ENCODE assay signal across 1 cellular context in genomic region chrX:153941331-153942252, GRCh38.
A peak's percentile ranks its signal among the peaks of the same experiment; 100 is the strongest.
TF ChIP-seq lines count a peak whose summit lies in the region.

No MANE protein-coding gene starts in this region.

TF ChIP-seq in HepG2, 621 proteins besides CTCF, POLR2A, EP300 and RAD21 (continues in another document):
- no peak for TF ChIP-seq ZNF496 (CRISPR knock-in tag; IDR thresholded peaks at IDR 0.05; ENCODE audit: insufficient replicate concordance)
- 0 out of 2 replicates have a peak, but pooled peaks have one; percentile 25 for TF ChIP-seq MEIS2 (CRISPR knock-in tag; IDR thresholded peaks at IDR 0.05)
- TF ChIP-seq SMAD9 (CRISPR knock-in tag; IDR thresholded peaks at IDR 0.05) = no peak
- TF ChIP-seq, protein P1, sequence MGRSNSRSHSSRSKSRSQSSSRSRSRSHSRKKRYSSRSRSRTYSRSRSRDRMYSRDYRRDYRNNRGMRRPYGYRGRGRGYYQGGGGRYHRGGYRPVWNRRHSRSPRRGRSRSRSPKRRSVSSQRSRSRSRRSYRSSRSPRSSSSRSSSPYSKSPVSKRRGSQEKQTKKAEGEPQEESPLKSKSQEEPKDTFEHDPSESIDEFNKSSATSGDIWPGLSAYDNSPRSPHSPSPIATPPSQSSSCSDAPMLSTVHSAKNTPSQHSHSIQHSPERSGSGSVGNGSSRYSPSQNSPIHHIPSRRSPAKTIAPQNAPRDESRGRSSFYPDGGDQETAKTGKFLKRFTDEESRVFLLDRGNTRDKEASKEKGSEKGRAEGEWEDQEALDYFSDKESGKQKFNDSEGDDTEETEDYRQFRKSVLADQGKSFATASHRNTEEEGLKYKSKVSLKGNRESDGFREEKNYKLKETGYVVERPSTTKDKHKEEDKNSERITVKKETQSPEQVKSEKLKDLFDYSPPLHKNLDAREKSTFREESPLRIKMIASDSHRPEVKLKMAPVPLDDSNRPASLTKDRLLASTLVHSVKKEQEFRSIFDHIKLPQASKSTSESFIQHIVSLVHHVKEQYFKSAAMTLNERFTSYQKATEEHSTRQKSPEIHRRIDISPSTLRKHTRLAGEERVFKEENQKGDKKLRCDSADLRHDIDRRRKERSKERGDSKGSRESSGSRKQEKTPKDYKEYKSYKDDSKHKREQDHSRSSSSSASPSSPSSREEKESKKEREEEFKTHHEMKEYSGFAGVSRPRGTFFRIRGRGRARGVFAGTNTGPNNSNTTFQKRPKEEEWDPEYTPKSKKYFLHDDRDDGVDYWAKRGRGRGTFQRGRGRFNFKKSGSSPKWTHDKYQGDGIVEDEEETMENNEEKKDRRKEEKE (IDR thresholded peaks at IDR 0.05) = no peak
- no peak for TF ChIP-seq KDM4B (CRISPR knock-in tag; IDR thresholded peaks at IDR 0.05)
- peak; percentile 27; the same call in 1 of the 2 replicates for TF ChIP-seq SOX5 (CRISPR knock-in tag; IDR thresholded peaks at IDR 0.05; ENCODE audit: borderline replicate concordance)
- TF ChIP-seq KLF6 (CRISPR knock-in tag; IDR thresholded peaks at IDR 0.05) = no peak
- TF ChIP-seq SOX13 (IDR thresholded peaks at IDR 0.05) = no peak
- TF ChIP-seq SOX13 (CRISPR knock-in tag; conservative IDR thresholded peaks at IDR 0.05 in 1 of 2, IDR thresholded peaks at IDR 0.05 in 1 of 2) = 0 out of 4 replicates have a peak, but pooled peaks of 1 of the 2 experiments have one; percentile 9
- no peak for TF ChIP-seq SP1 (IDR thresholded peaks at IDR 0.05)
- TF ChIP-seq SP1 (CRISPR knock-in tag; IDR thresholded peaks at IDR 0.05) = no peak
- no peak for TF ChIP-seq SOX6 (IDR thresholded peaks at IDR 0.05)
- TF ChIP-seq SOX6 (CRISPR knock-in tag; IDR thresholded peaks at IDR 0.05) = 0 out of 2 replicates have a peak, but pooled peaks have one; percentile 34
- no peak for TF ChIP-seq XRCC5 (optimal IDR thresholded peaks at IDR 0.05; ENCODE audit: low read length)
- TF ChIP-seq, protein P2, sequence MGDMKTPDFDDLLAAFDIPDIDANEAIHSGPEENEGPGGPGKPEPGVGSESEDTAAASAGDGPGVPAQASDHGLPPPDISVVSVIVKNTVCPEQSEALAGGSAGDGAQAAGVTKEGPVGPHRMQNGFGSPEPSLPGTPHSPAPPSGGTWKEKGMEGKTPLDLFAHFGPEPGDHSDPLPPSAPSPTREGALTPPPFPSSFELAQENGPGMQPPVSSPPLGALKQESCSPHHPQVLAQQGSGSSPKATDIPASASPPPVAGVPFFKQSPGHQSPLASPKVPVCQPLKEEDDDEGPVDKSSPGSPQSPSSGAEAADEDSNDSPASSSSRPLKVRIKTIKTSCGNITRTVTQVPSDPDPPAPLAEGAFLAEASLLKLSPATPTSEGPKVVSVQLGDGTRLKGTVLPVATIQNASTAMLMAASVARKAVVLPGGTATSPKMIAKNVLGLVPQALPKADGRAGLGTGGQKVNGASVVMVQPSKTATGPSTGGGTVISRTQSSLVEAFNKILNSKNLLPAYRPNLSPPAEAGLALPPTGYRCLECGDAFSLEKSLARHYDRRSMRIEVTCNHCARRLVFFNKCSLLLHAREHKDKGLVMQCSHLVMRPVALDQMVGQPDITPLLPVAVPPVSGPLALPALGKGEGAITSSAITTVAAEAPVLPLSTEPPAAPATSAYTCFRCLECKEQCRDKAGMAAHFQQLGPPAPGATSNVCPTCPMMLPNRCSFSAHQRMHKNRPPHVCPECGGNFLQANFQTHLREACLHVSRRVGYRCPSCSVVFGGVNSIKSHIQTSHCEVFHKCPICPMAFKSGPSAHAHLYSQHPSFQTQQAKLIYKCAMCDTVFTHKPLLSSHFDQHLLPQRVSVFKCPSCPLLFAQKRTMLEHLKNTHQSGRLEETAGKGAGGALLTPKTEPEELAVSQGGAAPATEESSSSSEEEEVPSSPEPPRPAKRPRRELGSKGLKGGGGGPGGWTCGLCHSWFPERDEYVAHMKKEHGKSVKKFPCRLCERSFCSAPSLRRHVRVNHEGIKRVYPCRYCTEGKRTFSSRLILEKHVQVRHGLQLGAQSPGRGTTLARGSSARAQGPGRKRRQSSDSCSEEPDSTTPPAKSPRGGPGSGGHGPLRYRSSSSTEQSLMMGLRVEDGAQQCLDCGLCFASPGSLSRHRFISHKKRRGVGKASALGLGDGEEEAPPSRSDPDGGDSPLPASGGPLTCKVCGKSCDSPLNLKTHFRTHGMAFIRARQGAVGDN (CRISPR knock-in tag; IDR thresholded peaks at IDR 0.05) = peak; percentile 58
- peak; percentile 26; the same call in 1 of the 2 replicates for TF ChIP-seq PAXIP1 (CRISPR knock-in tag; conservative IDR thresholded peaks at IDR 0.05)
- TF ChIP-seq ZBTB44 (CRISPR knock-in tag; IDR thresholded peaks at IDR 0.05) = no peak
- TF ChIP-seq NR2F2 (IDR thresholded peaks at IDR 0.05; ENCODE audit: borderline replicate concordance, low read depth) = no peak
- TF ChIP-seq MYC (CRISPR knock-in tag; IDR thresholded peaks at IDR 0.05; ENCODE audit: borderline replicate concordance) = no peak
- 0 out of 2 replicates have a peak, but pooled peaks have one; percentile 16 for TF ChIP-seq SALL1 (CRISPR knock-in tag; IDR thresholded peaks at IDR 0.05)
- TF ChIP-seq ZNF318 (CRISPR knock-in tag; IDR thresholded peaks at IDR 0.05) = no peak
